Comparison of ENCODE assay signal across 8 cellular contexts in the genomic region with DNA sequence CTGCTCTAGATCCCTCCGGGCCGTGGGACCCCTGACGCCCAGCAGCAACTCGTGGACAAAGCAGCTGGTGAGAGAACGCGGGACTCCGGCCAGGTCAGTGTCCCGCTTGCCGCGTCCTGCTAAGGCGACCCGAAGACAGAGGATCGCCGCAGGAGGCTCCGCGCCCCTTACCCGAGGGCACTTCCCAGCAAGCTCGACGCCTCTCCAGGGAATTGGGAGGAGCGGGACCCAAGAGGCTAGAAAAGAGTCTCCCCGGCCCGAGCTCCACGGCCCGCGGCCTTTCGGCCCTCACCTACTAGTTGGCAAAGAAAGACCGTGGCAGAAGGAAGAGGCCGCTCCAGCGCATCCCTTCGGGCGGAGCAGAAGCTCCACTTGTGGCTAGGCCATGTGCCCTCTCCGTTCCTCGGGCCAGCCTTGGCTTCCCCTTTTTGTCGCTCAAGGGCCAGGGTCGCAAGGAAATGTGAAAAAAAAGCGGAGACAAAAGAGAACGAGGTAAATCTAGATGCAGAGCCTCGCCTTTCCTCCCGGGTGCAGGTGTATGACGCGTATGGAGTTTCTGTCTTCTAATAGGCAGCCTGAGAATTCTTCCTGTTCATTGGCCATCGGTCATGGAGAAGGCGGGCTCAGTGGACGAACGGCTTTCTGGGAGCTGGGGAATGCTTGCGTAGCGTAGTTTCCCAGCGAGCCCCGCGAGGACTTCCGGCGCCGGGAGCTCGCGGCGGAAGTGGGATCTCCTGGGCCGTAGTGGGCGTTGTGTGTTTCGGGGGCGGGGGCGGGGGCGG. TPM values are rescaled to one million over a fixed set of nuclear protein-coding genes. Genes with fewer than 3 reads are reported as not detected.
DNase-seq lines count a peak whose midpoint lies in the region; ATAC-seq lines count a peak whose summit lies in the region.

A gene with protein sequence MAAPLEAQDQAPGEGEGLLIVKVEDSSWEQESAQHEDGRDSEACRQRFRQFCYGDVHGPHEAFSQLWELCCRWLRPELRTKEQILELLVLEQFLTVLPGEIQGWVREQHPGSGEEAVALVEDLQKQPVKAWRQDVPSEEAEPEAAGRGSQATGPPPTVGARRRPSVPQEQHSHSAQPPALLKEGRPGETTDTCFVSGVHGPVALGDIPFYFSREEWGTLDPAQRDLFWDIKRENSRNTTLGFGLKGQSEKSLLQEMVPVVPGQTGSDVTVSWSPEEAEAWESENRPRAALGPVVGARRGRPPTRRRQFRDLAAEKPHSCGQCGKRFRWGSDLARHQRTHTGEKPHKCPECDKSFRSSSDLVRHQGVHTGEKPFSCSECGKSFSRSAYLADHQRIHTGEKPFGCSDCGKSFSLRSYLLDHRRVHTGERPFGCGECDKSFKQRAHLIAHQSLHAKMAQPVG (plus strand): TSS at position 692 of the 782 bp plus-strand sequence. CDS start 2,252 bp downstream, outside the sequence.

- H3K27me3 Mint-ChIP-seq in effector memory CD8-positive, alpha-beta T cell = no peaks in the 10 kb centered on the region
- no peaks in the 10 kb centered on the region for H3K27me3 Mint-ChIP-seq in memory B cell

- H3K4me1 Mint-ChIP-seq in effector memory CD8-positive, alpha-beta T cell (ENCODE audit: low read depth in 2 of 2) = peaks cover 19 to 25% of the 10 kb centered on the region in 2 donors
- H3K4me1 Mint-ChIP-seq in memory B cell = peaks cover 15% of the 10 kb centered on the region

- peak within 1 kb of the TSS; percentile 94 to 95 for H3K4me3 Mint-ChIP-seq in effector memory CD8-positive, alpha-beta T cell
- H3K4me3 Mint-ChIP-seq in memory B cell = peak within 1 kb of the TSS; percentile 99

- DNase-seq in CMK (ENCODE audit: low read depth) = peak; percentile 97
- peak; percentile 98 for DNase-seq in HT1080 (ENCODE audit: low read depth)
- peak; percentile 97 to 99 for DNase-seq in NOMO-1 (lab: John Stamatoyannopoulos, UW; ENCODE audit: unreplicated experiment in 2 of 2)
- DNase-seq in activated CD8-positive, alpha-beta memory T cell treated with anti-CD3 and anti-CD28 coated beads for 24 hours = peak; percentile 91
- DNase-seq in effector memory CD8-positive, alpha-beta T cell = peak; percentile 87 to 88 (median 87)
- DNase-seq in memory B cell (ENCODE audit: low spot score in 2 of 2) = peak; percentile 73 to 88
- DNase-seq in stimulated activated CD8-positive, alpha-beta memory T cell treated with anti-CD3 and anti-CD28 coated beads, Interleukin-12 subunit alpha, Interleukin-12 subunit beta, amount 100 ng/mL, for 1 hour (ENCODE audit: low read depth) = peak; percentile 88

- ATAC-seq in GM21360 (IDR thresholded peaks at IDR 0.05; ENCODE audit: unreplicated experiment) (peak; percentile 85), memory B cell (ENCODE audit: low read depth) (peak; percentile 94)
- peak; percentile 95 for ATAC-seq in effector memory CD8-positive, alpha-beta T cell (replicated peaks)

- no peaks in the 10 kb centered on the region for H3K9me3 Mint-ChIP-seq in effector memory CD8-positive, alpha-beta T cell
- no peaks in the 10 kb centered on the region for H3K9me3 Mint-ChIP-seq in memory B cell

- H3K36me3 Mint-ChIP-seq in effector memory CD8-positive, alpha-beta T cell (ENCODE audit: insufficient read depth) = peaks cover 24% of the 10 kb centered on the region
- peaks cover 7% of the 10 kb centered on the region for H3K36me3 Mint-ChIP-seq in memory B cell

- peak within 1 kb of the TSS; percentile 96 to 98 for H3K27ac Mint-ChIP-seq in effector memory CD8-positive, alpha-beta T cell
- H3K27ac Mint-ChIP-seq in memory B cell = peak within 1 kb of the TSS; percentile 93

RNA-seq across cellular contexts. Expression of the gene that starts here (rescaled TPM):
- 3.8 and 4.6 TPM in 2 replicates for total RNA-seq in HT1080 (2014; rRNA removed; shearing (Covaris generic))
- 9.6 and 9.9 TPM in 2 replicates for polyA plus RNA-seq in HT1080 (2015; cell fraction: cytosol; rRNA removed)
- 6.5 and 8.4 TPM in 2 replicates for polyA plus RNA-seq in HT1080 (2015; cell fraction: nucleus; rRNA removed)

Comparison
In these comparisons a context has a peak if more than half of its experiments do, and no peak if none do; other contexts are left out.
1. Peak in every context shown above with its lines: DNase-seq and ATAC-seq.